Comparison of ENCODE assay signal across 21 cellular contexts in genomic region chr20:25644814-25645213, GRCh38.
"Had no signal": no experiment of that assay in that cellular context is flagged by ENCODE, and none has a peak within 500 bp of the region (broad histone marks: within the 10 kb centered on the region; RNA-seq: fewer than 3 reads in every experiment).

No MANE protein-coding gene starts in this region.

- H3K4me3 ChIP-seq: colonic mucosa, esophagus squamous epithelium, gastroesophageal sphincter, heart left ventricle, hepatocyte, left lung, lower lobe of right lung, mucosa of descending colon had no signal

- H3K36me3 ChIP-seq: colonic mucosa had no signal

- FAIRE-seq: endothelial cell of umbilical vein had no signal

- DNase-seq: colonic mucosa; cortex of kidney; effector CD8-positive, alpha-beta T cell; effector memory CD8-positive, alpha-beta T cell; esophagus squamous epithelium; foreskin fibroblast; foreskin melanocyte; heart left ventricle; hypothalamus; immature natural killer cell; islet precursor cell; left cardiac atrium; left lung; left ventricle myocardium superior; lower lobe of right lung; mesenchymal stem cell; mucosa of descending colon; naive B cell had no signal

- H3K27ac ChIP-seq: colonic mucosa, esophagus squamous epithelium, gastroesophageal sphincter, heart left ventricle, hepatocyte, left lung, lower lobe of right lung had no signal

- H3K4me2 ChIP-seq: hepatocyte had no signal

- H3K4me1 ChIP-seq: colonic mucosa, esophagus squamous epithelium, gastroesophageal sphincter, heart left ventricle, left lung, lower lobe of right lung had no signal

- H3K79me2 ChIP-seq: hepatocyte had no signal

- H3K9me3 ChIP-seq: colonic mucosa, esophagus squamous epithelium, gastroesophageal sphincter, mucosa of descending colon had no signal

- ATAC-seq: effector memory CD8-positive, alpha-beta T cell; gastroesophageal sphincter; heart left ventricle; left cardiac atrium; left lung; left ventricle myocardium superior; lower lobe of right lung; mucosa of descending colon had no signal

- H3K27me3 ChIP-seq: colonic mucosa, esophagus squamous epithelium, gastroesophageal sphincter, heart left ventricle, hepatocyte, left lung had no signal

- H2AFZ ChIP-seq: hepatocyte had no signal
